In the genomic region with DNA sequence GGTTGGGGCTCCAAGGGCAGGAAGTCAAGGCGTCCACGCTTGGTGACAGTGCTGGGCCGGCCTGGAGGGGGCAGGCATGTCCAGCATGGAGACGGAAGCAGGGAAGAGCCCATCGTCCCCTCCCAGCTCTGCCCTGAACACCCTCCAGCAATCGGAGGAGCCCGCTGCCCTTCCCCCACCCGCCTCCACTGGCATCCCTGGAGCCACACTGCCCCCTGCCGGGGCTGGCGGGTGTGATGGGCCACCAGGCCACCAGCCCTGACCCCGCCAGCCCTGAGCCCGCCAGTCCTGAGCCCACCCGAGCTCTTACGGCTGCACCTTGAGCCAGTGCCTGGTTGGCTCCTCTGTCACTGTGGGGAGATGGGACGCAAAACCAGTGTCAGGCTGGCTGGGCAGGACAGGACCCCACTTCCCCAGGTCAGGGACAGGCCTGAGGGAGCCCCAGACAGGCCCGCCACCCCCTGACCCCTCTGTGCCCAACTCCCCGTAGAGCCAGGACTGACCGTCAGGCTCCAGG, we compare ENCODE assay signal across 8 cellular contexts. TPM values are rescaled to one million over a fixed set of nuclear protein-coding genes. Genes with fewer than 3 reads are reported as not detected.
DNase-seq lines count a peak whose midpoint lies in the region; ATAC-seq and TF ChIP-seq lines count a peak whose summit lies in the region.

No MANE protein-coding gene starts in this region.

- peak; percentile 27 for ATAC-seq in HG02798 (IDR thresholded peaks at IDR 0.05; ENCODE audit: poor library complexity, unreplicated experiment)
- ATAC-seq in HG02840 (IDR thresholded peaks at IDR 0.05; ENCODE audit: low FRiP score, unreplicated experiment) = no peak

- H3K4me1 ChIP-seq in NT2/D1 (ENCODE audit: insufficient read depth, insufficient read length) = peaks cover 35% of the 10 kb centered on the region

- H3K9me3 ChIP-seq in NT2/D1 (ENCODE audit: insufficient read depth, low read length) = no peaks in the 10 kb centered on the region

- peak; percentile 93 for TF ChIP-seq CTCF in C4-2B (conservative IDR thresholded peaks at IDR 0.05)
- TF ChIP-seq CTCF in epithelial cell of esophagus (IDR thresholded peaks at IDR 0.05; ENCODE audit: insufficient read depth, low read depth, low read length, missing control alignments) = peak; percentile 78

- H3K4me3 ChIP-seq in NT2/D1 (ENCODE audit: insufficient read length, low read depth) (no peak overlapping the region), epithelial cell of esophagus (ENCODE audit: low read length) (no peak overlapping the region)

- peak overlapping the region; percentile 62 for H3K9ac ChIP-seq in NT2/D1 (ENCODE audit: insufficient read length, low read depth)

- peak overlapping the region; percentile 33; the same call in 1 of the 2 replicates for H3K27ac ChIP-seq in C4-2B

- no peaks in the 10 kb centered on the region for H3K36me3 ChIP-seq in NT2/D1 (ENCODE audit: insufficient read depth, insufficient read length, low read length)

- DNase-seq in NT2/D1 (ENCODE audit: low read depth, low spot score) = peak; percentile 88
- peak; percentile 43 for DNase-seq in activated CD8-positive, alpha-beta memory T cell treated with anti-CD3 and anti-CD28 coated beads, Interleukin-2, amount 50 U/mL, for 1 hour (ENCODE audit: extremely low read depth)
- peak; percentile 58 for DNase-seq in epithelial cell of esophagus (ENCODE audit: low read depth)
- peak; percentile 84 for DNase-seq in mucosa of gallbladder (ENCODE audit: low spot score)
- peak; percentile 98 for DNase-seq in stimulated activated CD8-positive, alpha-beta memory T cell treated with anti-CD3 and anti-CD28 coated beads, Interleukin-4, amount 100 ng/mL, for 48 hours

- H3K27me3 ChIP-seq in NT2/D1 (ENCODE audit: insufficient read depth, insufficient read length) = peaks cover 24% of the 10 kb centered on the region

RNA-seq across cellular contexts. Expression of a gene that starts 4.1 kb away (rescaled TPM):
- 0.20 TPM for total RNA-seq in mucosa of gallbladder

RNA-seq across cellular contexts. Expression of a gene that starts 32.9 kb away (rescaled TPM):
- total RNA-seq in mucosa of gallbladder = 1.6 TPM

RNA-seq across cellular contexts. Expression of a gene that starts 50.0 kb away (rescaled TPM):
- 13.2 TPM for total RNA-seq in mucosa of gallbladder

Comparison
In these comparisons a context has a peak if more than half of its experiments do, and no peak if none do; other contexts are left out.
1. DNase-seq: peak in every context shown above with its lines; median percentile 98 in stimulated activated CD8-positive, alpha-beta memory T cell treated with anti-CD3 and anti-CD28 coated beads, Interleukin-4, amount 100 ng/mL, for 48 hours; 88 in NT2/D1; 84 in mucosa of gallbladder; 58 in epithelial cell of esophagus; 43 in activated CD8-positive, alpha-beta memory T cell treated with anti-CD3 and anti-CD28 coated beads, Interleukin-2, amount 50 U/mL, for 1 hour.